In genomic region chr9:123997665-123998277, GRCh38 we compare ENCODE assay signal across 1 cellular context.
TF ChIP-seq lines count a peak whose summit lies in the region.

No MANE protein-coding gene starts in this region.

TF ChIP-seq in SK-N-SH treated with all-trans-retinoic acid at 6 μM for 48 hours, 23 proteins besides CTCF, POLR2A, EP300 and RAD21 (continued from another document):
- TF ChIP-seq PATZ1 (CRISPR knock-in tag; IDR thresholded peaks at IDR 0.05; ENCODE audit: borderline replicate concordance) (no peak), GLIS3 (CRISPR knock-in tag; IDR thresholded peaks at IDR 0.05) (no peak), TCF4 (CRISPR knock-in tag; IDR thresholded peaks at IDR 0.05; ENCODE audit: borderline replicate concordance) (no peak), ZFP3 (CRISPR knock-in tag; IDR thresholded peaks at IDR 0.05) (no peak), ARNTL (CRISPR knock-in tag; IDR thresholded peaks at IDR 0.05; ENCODE audit: borderline replicate concordance, low read depth) (no peak)
